Comparison of ENCODE assay signal across 27 cellular contexts in the genomic region with DNA sequence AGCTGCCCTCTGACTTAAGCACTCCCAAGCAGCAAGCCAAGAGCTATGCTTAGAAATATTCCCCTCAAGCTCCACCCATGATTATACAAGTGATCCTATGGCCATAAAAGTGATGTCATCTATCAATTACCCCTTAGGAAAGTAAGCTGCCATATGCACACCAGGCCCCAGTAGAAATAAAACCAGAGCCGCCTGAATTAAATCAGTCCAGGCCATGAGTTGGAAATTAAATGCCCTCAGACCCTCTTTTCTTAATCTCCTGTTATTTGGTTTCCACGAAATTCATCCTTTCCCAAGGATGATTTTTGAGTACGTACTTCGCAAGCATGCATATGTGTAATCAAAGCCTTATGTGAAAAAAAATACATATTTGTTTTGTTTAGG.
DNase-seq lines count a peak whose midpoint lies in the region; ATAC-seq, FAIRE-seq and TF ChIP-seq lines count a peak whose summit lies in the region.
"Had no signal": no experiment of that assay in that cellular context is flagged by ENCODE, and none has a peak within 500 bp of the region (broad histone marks: within the 10 kb centered on the region; RNA-seq: fewer than 3 reads in every experiment).

No MANE protein-coding gene starts in this region.

- no peak overlapping the region for H3K27ac ChIP-seq in HepG2 (ENCODE audit: extremely low read length, insufficient read depth, low read length)
- no peak overlapping the region for H3K27ac ChIP-seq in right lobe of liver
- peak overlapping the region; percentile 86 to 94 for H3K27ac ChIP-seq in coronary artery
- peak overlapping the region; percentile 91 for H3K27ac ChIP-seq in osteoblast (ENCODE audit: low read depth, low read length)
- H3K27ac ChIP-seq: BLaER1 treated with 17β-estradiol and CSF1 and Interleukin-3, amounts not matched to agents 10 nM and 100 nM; breast epithelium; KMS-11; left ventricle myocardium inferior; VCaP had no signal

- no peaks in the 10 kb centered on the region for H3K36me3 ChIP-seq in HepG2 (replicated peaks in 1 of 2; ENCODE audit: control insufficient read depth in 1 of 2, insufficient read depth in 2 of 2, low read length in 2 of 2)
- no peaks in the 10 kb centered on the region for H3K36me3 ChIP-seq in right lobe of liver
- H3K36me3 ChIP-seq in osteoblast (ENCODE audit: insufficient read depth, low read length): no peaks in the 10 kb centered on the region
- H3K36me3 ChIP-seq: BLaER1 treated with 17β-estradiol and CSF1 and Interleukin-3, amounts not matched to agents 10 nM and 100 nM; breast epithelium; esophagus squamous epithelium; left ventricle myocardium inferior had no signal

- H3K79me2 ChIP-seq in HepG2 (ENCODE audit: insufficient read depth, low read length) (no peaks in the 10 kb centered on the region), osteoblast (ENCODE audit: insufficient read depth, low read length) (no peaks in the 10 kb centered on the region)

- H3K4me2 ChIP-seq in HepG2 (ENCODE audit: low read depth, low read length) (no peak overlapping the region), osteoblast (ENCODE audit: insufficient read depth, low read length) (peak overlapping the region; percentile 62)
- H3K4me2 ChIP-seq: KMS-11 had no signal

- H3K4me1 ChIP-seq in HepG2 (ENCODE audit: insufficient read depth, low read length) (no peaks in the 10 kb centered on the region; the same call in 1 of the 2 replicates), right lobe of liver (peaks cover 0 to 13% (median 5%) of the 10 kb centered on the region in 4 donors), osteoblast (ENCODE audit: insufficient read depth, low read length) (peaks cover 27% of the 10 kb centered on the region)
- H3K4me1 ChIP-seq: breast epithelium, Caco-2 had no signal

- no peak for FAIRE-seq in HepG2 (lab: Jason Lieb, UNC)
- FAIRE-seq: A204.1, GM12891, H54 had no signal

- TF ChIP-seq EP300 in HepG2 (IDR thresholded peaks at IDR 0.05; ENCODE audit: low read depth in 2 of 2, low read length in 2 of 2) (no peak), HepG2 (CRISPR knock-in tag; IDR thresholded peaks at IDR 0.05; ENCODE audit: borderline replicate concordance) (no peak)

- CTCF ChIA-PET in HepG2 (lab: Yijun Ruan, JAX; ENCODE audit: low intra/inter-chr PET ratio, low total read pairs): no interaction called here

- H3K9me3 ChIP-seq in HepG2 (ENCODE audit: low read length): no peaks in the 10 kb centered on the region
- H3K9me3 ChIP-seq in right lobe of liver: no peaks in the 10 kb centered on the region
- no peaks in the 10 kb centered on the region for H3K9me3 ChIP-seq in osteoblast (ENCODE audit: low read depth, low read length)
- H3K9me3 ChIP-seq: BLaER1 treated with 17β-estradiol and CSF1 and Interleukin-3, amounts not matched to agents 10 nM and 100 nM; breast epithelium; esophagus squamous epithelium; left ventricle myocardium inferior had no signal

- no TSS peak for BruUV-seq in HepG2 (replicated peaks; lab: Mats Ljungman, UMichigan)

- intact Hi-C loops in HepG2 (cut with micrococcal nuclease; ENCODE audit: unreplicated experiment): no loop called here
- intact Hi-C loops in right lobe of liver (cut with DNase I): no loop called here

- TF ChIP-seq RAD21 in HepG2 (CRISPR knock-in tag; IDR thresholded peaks at IDR 0.05): no peak

- no peak for TF ChIP-seq CTCF in HepG2 (CRISPR knock-in tag; IDR thresholded peaks at IDR 0.05)
- no peak for TF ChIP-seq CTCF in right lobe of liver (IDR thresholded peaks at IDR 0.05)
- TF ChIP-seq CTCF in coronary artery (IDR thresholded peaks at IDR 0.05): no peak
- TF ChIP-seq CTCF in osteoblast (IDR thresholded peaks at IDR 0.05; ENCODE audit: extremely low read depth, low read depth, low read length): no peak
- no peak for TF ChIP-seq CTCF in GM10266 (IDR thresholded peaks at IDR 0.05; ENCODE audit: control insufficient read depth, insufficient read depth, low read depth, missing control alignments)

- no peak for TF ChIP-seq POLR2A in HepG2 (IDR thresholded peaks at IDR 0.05; ENCODE audit: insufficient read depth in 1 of 2, low read depth in 2 of 2, low read length in 2 of 2)
- TF ChIP-seq POLR2A in right lobe of liver (IDR thresholded peaks at IDR 0.05): no peak

- H3K4me3 ChIP-seq in HepG2 (replicated peaks in 1 of 3; ENCODE audit: insufficient read depth in 1 of 3, low read depth in 2 of 3, low read length in 3 of 3) (no peak overlapping the region), right lobe of liver (no peak overlapping the region), coronary artery (no peak overlapping the region), osteoblast (ENCODE audit: insufficient read depth, low read length) (no peak overlapping the region)
- H3K4me3 ChIP-seq: BLaER1 treated with 17β-estradiol and CSF1 and Interleukin-3, amounts not matched to agents 10 nM and 100 nM; breast epithelium; esophagus squamous epithelium; left ventricle myocardium inferior had no signal

- H2AFZ ChIP-seq in HepG2 (ENCODE audit: low read length) (no peak overlapping the region), osteoblast (ENCODE audit: low read length) (no peak overlapping the region)

- H3K9ac ChIP-seq in HepG2 (ENCODE audit: insufficient read depth, low read depth, low read length): no peak overlapping the region
- H3K9ac ChIP-seq: BLaER1 treated with 17β-estradiol and CSF1 and Interleukin-3, amounts not matched to agents 10 nM and 100 nM; KMS-11 had no signal

- POLR2A ChIA-PET in HepG2 (lab: Yijun Ruan, JAX): no interaction called here

- no peak for ATAC-seq in HepG2
- ATAC-seq in right lobe of liver: no peak
- ATAC-seq: natural killer cell treated with Interleukin-12 subunit alpha and Interleukin-12 subunit beta and Interleukin-15 and Interleukin-18, amount 100 ng/mL, for 72 hours had no signal

- WGBS in HepG2 (ENCODE audit: low lambda C conversion rate): 11% methylated on average over 4 of the region's 4 CpGs
- 97% methylated on average over 4 of the region's 4 CpGs for WGBS in right lobe of liver (ENCODE audit: insufficient coverage, low coverage, low lambda C conversion rate, missing lambda C conversion rate)

- H4K20me1 ChIP-seq in HepG2 (ENCODE audit: insufficient read depth, low read length): no peaks in the 10 kb centered on the region
- no peaks in the 10 kb centered on the region for H4K20me1 ChIP-seq in osteoblast (ENCODE audit: insufficient read depth, low read length)
- H4K20me1 ChIP-seq: BLaER1 treated with 17β-estradiol and CSF1 and Interleukin-3, amounts not matched to agents 10 nM and 100 nM had no signal

- DNase-seq in HepG2 (ENCODE audit: low spot score): no peak
- DNase-seq in right lobe of liver: no peak
- peak; percentile 1 for DNase-seq in coronary artery (ENCODE audit: low spot score)
- no peak for DNase-seq in osteoblast (ENCODE audit: insufficient read length, low spot score, missing footprints)
- no peak for DNase-seq in activated CD4-positive, alpha-beta T cell treated with anti-CD3 and anti-CD28 coated beads, Interleukin-2, amount 50 U/mL, for 1 hour
- no peak for DNase-seq in GM10266 (ENCODE audit: extremely low spot score)
- no peak for DNase-seq in NCI-H1048 (lab: John Stamatoyannopoulos, UW)
- no peak for DNase-seq in NCI-H187 (lab: John Stamatoyannopoulos, UW)
- DNase-seq: activated CD4-positive, alpha-beta T cell treated with anti-CD3 and anti-CD28 coated beads, Interleukin-2, amount 50 U/mL, for 48 hours; activated effector memory CD4-positive, alpha-beta T cell treated with Interleukin-2 at 50 U/mL for 16 hours; activated naive CD8-positive, alpha-beta T cell treated with anti-CD3 and anti-CD28 coated beads for 36 hours; Caco-2; DND-41; endodermal cell; esophagus squamous epithelium; left ventricle myocardium inferior; midbrain; NCI-H526; RPMI8226 had no signal

- in situ Hi-C loops in HepG2 (cut with HindIII; ENCODE audit: extremely low pct_ligation_motif_present, low pct_unique_long_range_greater_than_20kb): no loop called here

- peaks cover 0 to 3% of the 10 kb centered on the region in 2 experiments; a peak in 2 of 5 replicates for H3K27me3 ChIP-seq in HepG2 (ENCODE audit: control insufficient read depth in 1 of 2, insufficient read depth in 2 of 2, low read length in 2 of 2)
- no peaks in the 10 kb centered on the region for H3K27me3 ChIP-seq in right lobe of liver
- no peaks in the 10 kb centered on the region for H3K27me3 ChIP-seq in osteoblast (ENCODE audit: insufficient read depth, low read length)
- H3K27me3 ChIP-seq: BLaER1 treated with 17β-estradiol and CSF1 and Interleukin-3, amounts not matched to agents 10 nM and 100 nM; breast epithelium had no signal

TF ChIP-seq in HepG2, 621 proteins besides CTCF, POLR2A, EP300 and RAD21:
- 0 out of 2 replicates have a peak, but pooled peaks have one; percentile 21 for TF ChIP-seq ATF7 (IDR thresholded peaks at IDR 0.05)
- no peak for TF ChIP-seq ATF7 (CRISPR knock-in tag; IDR thresholded peaks at IDR 0.05)
- TF ChIP-seq, protein P1, sequence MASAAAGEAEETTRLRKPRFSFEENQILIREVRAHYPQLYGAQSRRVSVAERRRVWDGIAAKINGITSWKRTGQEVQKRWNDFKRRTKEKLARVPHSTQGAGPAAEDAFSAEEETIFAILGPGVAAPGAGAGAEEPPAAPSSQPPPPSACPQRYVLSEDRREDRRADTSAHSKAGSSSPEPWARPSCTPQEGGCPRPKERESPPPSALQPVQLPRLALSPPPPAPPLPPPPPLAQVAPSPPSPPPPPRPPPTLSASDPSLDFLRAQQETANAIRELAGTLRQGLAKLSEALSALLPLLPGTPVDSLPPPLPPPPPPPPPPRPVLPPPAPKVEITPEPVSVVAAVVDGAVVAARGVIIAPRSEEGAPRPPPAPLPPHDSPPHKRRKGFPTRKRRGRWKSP (CRISPR knock-in tag; IDR thresholded peaks at IDR 0.05): no peak
- no peak for TF ChIP-seq ZNF225 (CRISPR knock-in tag; IDR thresholded peaks at IDR 0.05)
- TF ChIP-seq ZNF777 (CRISPR knock-in tag; IDR thresholded peaks at IDR 0.05): no peak
TF ChIP-seq in HepG2: peak in this region for 1.

Comparison
In these comparisons a context has a peak if more than half of its experiments do, and no peak if none do; other contexts are left out.
1. H3K27ac ChIP-seq: peak in coronary artery (2 of 2) and osteoblast (single experiment); none in HepG2 (single experiment) and right lobe of liver (0 of 3).